Comparison of ENCODE assay signal across 8 cellular contexts in the genomic region with DNA sequence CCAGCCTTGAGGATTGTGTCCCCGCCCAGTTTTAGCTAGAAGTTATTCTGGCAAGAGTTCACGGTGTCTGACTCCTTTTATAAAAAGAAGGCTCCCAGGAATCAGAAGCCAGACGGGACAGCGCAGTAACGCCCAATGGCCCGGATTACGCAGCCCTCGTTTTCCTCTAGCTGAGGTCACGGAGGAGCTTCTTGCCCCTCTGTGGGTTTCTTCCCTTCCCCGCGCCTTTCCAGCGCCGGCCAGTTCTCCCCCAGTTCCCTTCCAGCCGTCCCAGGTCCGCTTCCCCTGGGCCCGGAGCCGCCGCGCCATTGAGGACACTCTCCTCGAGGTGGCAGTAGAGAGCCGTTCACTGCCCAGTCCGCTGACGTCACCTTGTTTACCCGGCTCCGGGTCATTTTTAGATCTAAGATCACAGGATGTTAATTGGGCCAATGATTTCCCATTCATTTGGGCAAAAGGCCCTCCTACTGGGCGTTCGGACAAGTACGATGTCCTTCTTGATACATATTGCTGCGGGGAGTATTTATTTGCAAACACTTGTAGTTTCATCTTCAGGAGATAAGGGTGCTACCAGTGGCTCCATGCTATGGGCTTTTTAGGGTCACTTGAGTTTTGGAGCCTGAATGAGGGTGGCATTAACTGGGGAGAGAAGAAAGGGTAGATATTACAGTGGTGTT.
A peak's percentile ranks its signal among the peaks of the same experiment; 100 is the strongest.
DNase-seq lines count a peak whose midpoint lies in the region; ATAC-seq and TF ChIP-seq lines count a peak whose summit lies in the region.

No MANE protein-coding gene starts in this region.

- H3K36me3 Mint-ChIP-seq in CD14-positive monocyte: no peaks in the 10 kb centered on the region
- no peaks in the 10 kb centered on the region for H3K36me3 Mint-ChIP-seq in endodermal cell (ENCODE audit: low read depth)

- peaks cover 9% of the 10 kb centered on the region for H3K4me1 ChIP-seq in endodermal cell (ENCODE audit: control insufficient read depth, insufficient read depth, low read length)
- peaks cover 14% of the 10 kb centered on the region for H3K4me1 ChIP-seq in mesodermal cell (ENCODE audit: control insufficient read depth, insufficient read depth, low read length, poor library complexity, severe bottlenecking)

- DNase-seq in CD14-positive monocyte (ENCODE audit: low spot score): peak; percentile 88
- DNase-seq in HUDEP-2 (lab: John Stamatoyannopoulos, UW; ENCODE audit: unreplicated experiment in 76 of 76): peak in 70 of 76 experiments; percentile 9 to 82 (median 60)
- peak; percentile 63 for DNase-seq in NOMO-1 treated with dmso at 0.1 percent for 144 hours (lab: John Stamatoyannopoulos, UW; ENCODE audit: unreplicated experiment)
- DNase-seq in activated CD8-positive, alpha-beta memory T cell treated with anti-CD3 and anti-CD28 coated beads, Interleukin-2, amount 50 U/mL, for 24 hours (ENCODE audit: extremely low read depth): peak; percentile 65
- DNase-seq in endodermal cell: peak; percentile 96
- DNase-seq in stimulated activated CD8-positive, alpha-beta memory T cell treated with anti-CD3 and anti-CD28 coated beads, Interleukin-12 subunit alpha, Interleukin-12 subunit beta, amount 100 ng/mL, for 4 hours (ENCODE audit: low read depth): peak; percentile 61

- peaks cover 0 to 5% (median 2%) of the 10 kb centered on the region in 3 donors for H3K27me3 Mint-ChIP-seq in CD14-positive monocyte (ENCODE audit: low read depth in 3 of 3)
- H3K27me3 Mint-ChIP-seq in endodermal cell (ENCODE audit: insufficient read depth): no peaks in the 10 kb centered on the region

- peaks cover 27% of the 10 kb centered on the region for H3K4me1 Mint-ChIP-seq in CD14-positive monocyte
- peaks cover 19% of the 10 kb centered on the region for H3K4me1 Mint-ChIP-seq in endodermal cell

- H3K27ac Mint-ChIP-seq in CD14-positive monocyte (peak overlapping the region; percentile 54 to 90 (median 77)), endodermal cell (peak overlapping the region; percentile 89)

- peak; percentile 63 for ATAC-seq in GM19438 (IDR thresholded peaks at IDR 0.05; ENCODE audit: low read depth, unreplicated experiment)

- intact Hi-C loops in CD14-positive monocyte (cut with micrococcal nuclease): loop anchor here in 1 of 2 donors (5.0 to 10.0 kb wide), 2 partner anchors 80 to 258 kb away; partner anchors contain the start of gene PPM1B

- WGBS in endodermal cell (ENCODE audit: insufficient coverage in 1 of 2, insufficient read length in 1 of 2), 2 experiments: 19 to 30% methylated on average over 17 to 29 of the region's 29 CpGs
- WGBS in mesodermal cell (ENCODE audit: insufficient coverage in 2 of 2), 2 experiments: 19 to 20% methylated on average over 26 to 27 of the region's 29 CpGs

- no peaks in the 10 kb centered on the region for H3K9me3 ChIP-seq in endodermal cell (ENCODE audit: control insufficient read depth, low read length)
- H3K9me3 ChIP-seq in mesodermal cell (ENCODE audit: control insufficient read depth, low read length): no peaks in the 10 kb centered on the region

- H3K36me3 ChIP-seq in endodermal cell (ENCODE audit: control insufficient read depth, insufficient read depth, low read length): no peaks in the 10 kb centered on the region
- H3K36me3 ChIP-seq in mesodermal cell (ENCODE audit: control insufficient read depth, insufficient read depth, low read length): no peaks in the 10 kb centered on the region

- peak overlapping the region; percentile 40 for H3K9ac ChIP-seq in endodermal cell (ENCODE audit: extremely low read depth, low read length, poor library complexity, severe bottlenecking)

- H3K4me3 ChIP-seq in endodermal cell (ENCODE audit: low read length) (peak overlapping the region; percentile 75), mesodermal cell (ENCODE audit: extremely low read depth, insufficient read depth, low read length, poor library complexity, severe bottlenecking) (peak overlapping the region; percentile 12)

- H3K27me3 ChIP-seq in endodermal cell (ENCODE audit: control insufficient read depth, insufficient read depth, low read length, poor library complexity, severe bottlenecking): no peaks in the 10 kb centered on the region

- H3K27ac ChIP-seq in endodermal cell (ENCODE audit: low read depth, low read length) (no peak overlapping the region), mesodermal cell (ENCODE audit: low read depth, low read length, severe bottlenecking) (peak overlapping the region; percentile 4)

- no peaks in the 10 kb centered on the region for H3K9me3 Mint-ChIP-seq in CD14-positive monocyte
- H3K9me3 Mint-ChIP-seq in endodermal cell: no peaks in the 10 kb centered on the region

- H3K4me3 Mint-ChIP-seq in CD14-positive monocyte (peak overlapping the region; percentile 64 to 81), endodermal cell (peak overlapping the region; percentile 48)

- TF ChIP-seq CTCF in CD14-positive monocyte (IDR thresholded peaks at IDR 0.05) (peak; percentile 93), endodermal cell (conservative IDR thresholded peaks at IDR 0.05) (peak; percentile 95)
